22 cellular contexts compared by ENCODE assay signal in genomic region chr6:31947070-31947675, GRCh38. TPM values are rescaled to one million over a fixed set of nuclear protein-coding genes. Genes with fewer than 3 reads are reported as not detected.
"Had no signal": no experiment of that assay in that cellular context is flagged by ENCODE, and none has a peak within 500 bp of the region (broad histone marks: within the 10 kb centered on the region; RNA-seq: fewer than 3 reads in every experiment).

No MANE protein-coding gene starts in this region.

- H3K4me1 ChIP-seq: gastrocnemius medialis had no signal

- H3K4me3 Mint-ChIP-seq: activated CD4-positive, alpha-beta T cell treated with anti-CD3 and anti-CD28 coated beads for 36 hours; activated CD8-positive, alpha-beta T cell treated with anti-CD3 and anti-CD28 coated beads for 36 hours; activated naive CD8-positive, alpha-beta T cell; activated T-cell treated with anti-CD3 and anti-CD28 coated beads, Interleukin-2, amount 50 U/mL, for 4 hours; brain; dendritic cell treated with granulocyte-macrophage colony-stimulating factor and Interleukin-4, amounts not matched to agents 40 ng/mL and 50 ng/mL, for 4 days; effector memory CD8-positive, alpha-beta T cell; naive B cell had no signal

- H3K27me3 ChIP-seq: tibial nerve, vagina had no signal

- H3K9me3 Mint-ChIP-seq: activated CD8-positive, alpha-beta T cell treated with anti-CD3 and anti-CD28 coated beads for 36 hours; activated T-cell treated with anti-CD3 and anti-CD28 coated beads, Interleukin-2, amount 50 U/mL, for 4 hours; dendritic cell treated with granulocyte-macrophage colony-stimulating factor and Interleukin-4, amounts not matched to agents 40 ng/mL and 50 ng/mL, for 4 days; effector memory CD8-positive, alpha-beta T cell; naive B cell had no signal

- DNase-seq: activated CD4-positive, alpha-beta T cell treated with anti-CD3 and anti-CD28 coated beads for 36 hours; activated CD8-positive, alpha-beta T cell treated with anti-CD3 and anti-CD28 coated beads for 36 hours; activated gamma-delta T cell; activated T-cell treated with anti-CD3 and anti-CD28 coated beads, Interleukin-2, amount 50 U/mL, for 4 hours; amniotic stem cell; effector memory CD8-positive, alpha-beta T cell; erythroblast; gastrocnemius medialis; heart left ventricle; left cardiac atrium; naive B cell; retina; stimulated activated CD4-positive, alpha-beta T cell treated with anti-CD3 and anti-CD28 coated beads, Interleukin-4, amount 100 ng/mL, for 24 hours; stimulated activated naive CD4-positive, alpha-beta T cell treated with Interleukin-2 at 50 U/mL for 16 hours; substantia nigra; WERI-Rb-1 had no signal

- H3K4me3 ChIP-seq: gastrocnemius medialis, vagina had no signal

- H3K27ac ChIP-seq: WERI-Rb-1 had no signal

- ATAC-seq: activated CD4-positive, alpha-beta T cell treated with anti-CD3 and anti-CD28 coated beads for 36 hours; activated CD8-positive, alpha-beta T cell treated with anti-CD3 and anti-CD28 coated beads for 36 hours; activated T-cell treated with anti-CD3 and anti-CD28 coated beads, Interleukin-2, amount 50 U/mL, for 4 hours; effector memory CD8-positive, alpha-beta T cell; gastrocnemius medialis; heart left ventricle had no signal

- H3K36me3 Mint-ChIP-seq: activated naive CD8-positive, alpha-beta T cell; brain; naive B cell had no signal

- H3K27ac Mint-ChIP-seq: activated CD4-positive, alpha-beta T cell treated with anti-CD3 and anti-CD28 coated beads for 36 hours; activated CD8-positive, alpha-beta T cell treated with anti-CD3 and anti-CD28 coated beads for 36 hours; activated naive CD8-positive, alpha-beta T cell; dendritic cell treated with granulocyte-macrophage colony-stimulating factor and Interleukin-4, amounts not matched to agents 40 ng/mL and 50 ng/mL, for 4 days had no signal

- H3K9me3 ChIP-seq: gastrocnemius medialis, heart left ventricle, tibial nerve, vagina had no signal

RNA-seq across cellular contexts. Expression of gene C2, which starts 19.7 kb away (rescaled TPM):
- total RNA-seq: lung microvascular endothelial cell had no signal
